Comparison of ENCODE assay signal across 1 cellular context in genomic region chr7:74418076-74418475, GRCh38.
TF ChIP-seq lines count a peak whose summit lies in the region.

No MANE protein-coding gene starts in this region.

TF ChIP-seq in A549, 52 proteins besides CTCF, POLR2A, EP300 and RAD21 (continued from another document):
- no peak for TF ChIP-seq REST (IDR thresholded peaks at IDR 0.05)
- TF ChIP-seq FOSB (CRISPR knock-in tag; IDR thresholded peaks at IDR 0.05): no peak
- TF ChIP-seq PHF8 (IDR thresholded peaks at IDR 0.05; ENCODE audit: borderline replicate concordance, low read depth): no peak
- TF ChIP-seq NR3C1 (IDR thresholded peaks at IDR 0.05): no peak
- no peak for TF ChIP-seq ESRRA (IDR thresholded peaks at IDR 0.05; ENCODE audit: borderline replicate concordance, low read length)
- no peak for TF ChIP-seq ZNF302 (CRISPR knock-in tag; IDR thresholded peaks at IDR 0.05)
- TF ChIP-seq HEYL (CRISPR knock-in tag; IDR thresholded peaks at IDR 0.05): no peak
- no peak for TF ChIP-seq KDM1A (IDR thresholded peaks at IDR 0.05; ENCODE audit: low read depth)
- TF ChIP-seq HDAC2 (IDR thresholded peaks at IDR 0.05): no peak
- no peak for TF ChIP-seq SREBF2 (IDR thresholded peaks at IDR 0.05)
- no peak for TF ChIP-seq HOXB13 (CRISPR knock-in tag; IDR thresholded peaks at IDR 0.05; ENCODE audit: low read depth)
- TF ChIP-seq RCOR1 (IDR thresholded peaks at IDR 0.05; ENCODE audit: low read depth, low read length): no peak
- TF ChIP-seq, protein P1, sequence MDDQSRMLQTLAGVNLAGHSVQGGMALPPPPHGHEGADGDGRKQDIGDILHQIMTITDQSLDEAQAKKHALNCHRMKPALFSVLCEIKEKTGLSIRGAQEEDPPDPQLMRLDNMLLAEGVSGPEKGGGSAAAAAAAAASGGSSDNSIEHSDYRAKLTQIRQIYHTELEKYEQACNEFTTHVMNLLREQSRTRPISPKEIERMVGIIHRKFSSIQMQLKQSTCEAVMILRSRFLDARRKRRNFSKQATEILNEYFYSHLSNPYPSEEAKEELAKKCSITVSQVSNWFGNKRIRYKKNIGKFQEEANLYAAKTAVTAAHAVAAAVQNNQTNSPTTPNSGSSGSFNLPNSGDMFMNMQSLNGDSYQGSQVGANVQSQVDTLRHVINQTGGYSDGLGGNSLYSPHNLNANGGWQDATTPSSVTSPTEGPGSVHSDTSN (IDR thresholded peaks at IDR 0.05): no peak
- no peak for TF ChIP-seq FOXS1 (CRISPR knock-in tag; IDR thresholded peaks at IDR 0.05)
- no peak for TF ChIP-seq RFX5 (IDR thresholded peaks at IDR 0.05)
- TF ChIP-seq, protein P2, sequence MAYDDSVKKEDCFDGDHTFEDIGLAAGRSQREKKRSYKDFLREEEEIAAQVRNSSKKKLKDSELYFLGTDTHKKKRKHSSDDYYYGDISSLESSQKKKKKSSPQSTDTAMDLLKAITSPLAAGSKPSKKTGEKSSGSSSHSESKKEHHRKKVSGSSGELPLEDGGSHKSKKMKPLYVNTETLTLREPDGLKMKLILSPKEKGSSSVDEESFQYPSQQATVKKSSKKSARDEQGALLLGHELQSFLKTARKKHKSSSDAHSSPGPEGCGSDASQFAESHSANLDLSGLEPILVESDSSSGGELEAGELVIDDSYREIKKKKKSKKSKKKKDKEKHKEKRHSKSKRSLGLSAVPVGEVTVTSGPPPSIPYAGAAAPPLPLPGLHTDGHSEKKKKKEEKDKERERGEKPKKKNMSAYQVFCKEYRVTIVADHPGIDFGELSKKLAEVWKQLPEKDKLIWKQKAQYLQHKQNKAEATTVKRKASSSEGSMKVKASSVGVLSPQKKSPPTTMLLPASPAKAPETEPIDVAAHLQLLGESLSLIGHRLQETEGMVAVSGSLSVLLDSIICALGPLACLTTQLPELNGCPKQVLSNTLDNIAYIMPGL (CRISPR knock-in tag; IDR thresholded peaks at IDR 0.05; ENCODE audit: borderline replicate concordance): no peak
- no peak for TF ChIP-seq CEBPB (IDR thresholded peaks at IDR 0.05)
